Comparison of ENCODE assay signal across 8 cellular contexts in genomic region chr10:113854019-113854756, GRCh38. TPM values are rescaled to one million over a fixed set of nuclear protein-coding genes. Genes with fewer than 3 reads are reported as not detected.
DNase-seq lines count a peak whose midpoint lies in the region; ATAC-seq, FAIRE-seq and TF ChIP-seq lines count a peak whose summit lies in the region.

Gene DCLRE1A, minus strand, starts transcription at chr10:113854082. Its CDS starts 900 bp downstream, at chr10:113853182.
Gene NHLRC2, plus strand, starts transcription at chr10:113854661. Its CDS starts 212 bp downstream, at chr10:113854873.

- ATAC-seq in SK-N-SH treated with all-trans-retinoic acid at 6 μM for 48 hours: peak; percentile 89
- ATAC-seq in omental fat pad (ENCODE audit: low FRiP score): peak; percentile 83

- no peaks in the 10 kb centered on the region for H3K9me2 ChIP-seq in DOHH2 (replicated peaks; ENCODE audit: control insufficient read depth, low read length)
- no peaks in the 10 kb centered on the region for H3K9me2 ChIP-seq in MM.1S (replicated peaks; ENCODE audit: insufficient read depth, low read length)

- peak within 1 kb of the TSS; percentile 93 for H3K9ac ChIP-seq in MM.1S (ENCODE audit: low read length)

- H3K36me3 Mint-ChIP-seq in activated naive CD4-positive, alpha-beta T cell treated with anti-CD3 and anti-CD28 coated beads, Interleukin-2, amount 50 U/mL, for 24 hours: peaks cover 9% of the 10 kb centered on the region

- peak within 1 kb of the TSS; percentile 97 for H2AFZ ChIP-seq in MM.1S (ENCODE audit: low read length)

- H3K4me1 ChIP-seq in DOHH2 (ENCODE audit: control insufficient read depth, low read length): peaks cover 65% of the 10 kb centered on the region
- peaks cover 13% of the 10 kb centered on the region for H3K4me1 ChIP-seq in MM.1S (ENCODE audit: low read length)
- H3K4me1 ChIP-seq in testis: peaks cover 16% of the 10 kb centered on the region

- H3K27me3 ChIP-seq in DOHH2 (ENCODE audit: control insufficient read depth, low read length) (no peaks in the 10 kb centered on the region), MM.1S (replicated peaks; ENCODE audit: insufficient read depth, low read length) (no peaks in the 10 kb centered on the region), testis (no peaks in the 10 kb centered on the region)

- peaks cover 56% of the 10 kb centered on the region for H3K4me1 Mint-ChIP-seq in activated naive CD4-positive, alpha-beta T cell treated with anti-CD3 and anti-CD28 coated beads, Interleukin-2, amount 50 U/mL, for 24 hours

- no peak for TF ChIP-seq CTCF in DOHH2 (IDR thresholded peaks at IDR 0.05; ENCODE audit: low read depth, low read length, poor library complexity, severe bottlenecking)
- no peak for TF ChIP-seq CTCF in MM.1S (IDR thresholded peaks at IDR 0.05; ENCODE audit: low read length)
- no peak for TF ChIP-seq CTCF in omental fat pad (IDR thresholded peaks at IDR 0.05)
- TF ChIP-seq CTCF in testis (IDR thresholded peaks at IDR 0.05): no peak

- H3K27ac Mint-ChIP-seq in activated naive CD4-positive, alpha-beta T cell treated with anti-CD3 and anti-CD28 coated beads, Interleukin-2, amount 50 U/mL, for 24 hours: peak within 1 kb of the TSS; percentile 99

- H3K9me3 ChIP-seq in DOHH2 (ENCODE audit: control insufficient read depth, insufficient read depth, low read length): no peaks in the 10 kb centered on the region
- no peaks in the 10 kb centered on the region for H3K9me3 ChIP-seq in MM.1S (replicated peaks; ENCODE audit: insufficient read depth, low read length)
- no peaks in the 10 kb centered on the region for H3K9me3 ChIP-seq in testis

- FAIRE-seq in H54 (lab: Jason Lieb, UNC): no peak

- DNase-seq in H54 (ENCODE audit: insufficient read length, low spot score): peak; percentile 38
- peak; percentile 76 for DNase-seq in MM.1S
- peak; percentile 64 for DNase-seq in glomerular endothelial cell (ENCODE audit: extremely low read depth, low read depth, low spot score)
- DNase-seq in omental fat pad (ENCODE audit: low spot score): peak; percentile 48
- DNase-seq in testis: peak; percentile 92

- no peaks in the 10 kb centered on the region for H3K27me3 Mint-ChIP-seq in activated naive CD4-positive, alpha-beta T cell treated with anti-CD3 and anti-CD28 coated beads, Interleukin-2, amount 50 U/mL, for 24 hours

- peak within 1 kb of the TSS; percentile 99 for H3K4me3 Mint-ChIP-seq in activated naive CD4-positive, alpha-beta T cell treated with anti-CD3 and anti-CD28 coated beads, Interleukin-2, amount 50 U/mL, for 24 hours

- 0% methylated on average over 29 to 39 of the region's 39 CpGs for whole genome bisulfite sequencing in testis, 2 donors

- H3K27ac ChIP-seq in DOHH2 (ENCODE audit: low read depth, low read length) (peak within 1 kb of the TSS; percentile 75), MM.1S (ENCODE audit: low read length) (peak within 1 kb of the TSS; percentile 72), testis (peak within 1 kb of the TSS; percentile 93 to 95)

- H4K20me1 ChIP-seq in DOHH2 (ENCODE audit: control insufficient read depth, insufficient read depth, low read depth, low read length) (no peaks in the 10 kb centered on the region), MM.1S (ENCODE audit: insufficient read depth, low read length) (no peaks in the 10 kb centered on the region)

- TF ChIP-seq POLR2A in H54 (IDR thresholded peaks at IDR 0.05; ENCODE audit: low read depth, low read length): no peak
- TF ChIP-seq POLR2A in testis (IDR thresholded peaks at IDR 0.05): no peak

- H3F3A ChIP-seq in DOHH2 (ENCODE audit: control insufficient read depth, insufficient read depth) (peaks cover 8% of the 10 kb centered on the region; the same call in 1 of the 2 replicates), MM.1S (ENCODE audit: insufficient read depth, low read length) (no peaks in the 10 kb centered on the region)

- H3K79me2 ChIP-seq in DOHH2 (ENCODE audit: control insufficient read depth, low read length) (peaks cover 64% of the 10 kb centered on the region), MM.1S (ENCODE audit: low read length) (peaks cover 48% of the 10 kb centered on the region)

- H3K36me3 ChIP-seq in DOHH2 (ENCODE audit: control insufficient read depth, low read length) (peaks cover 32% of the 10 kb centered on the region), MM.1S (replicated peaks; ENCODE audit: insufficient read depth, low read length) (no peaks in the 10 kb centered on the region; the same call in 1 of the 2 replicates), testis (ENCODE audit: low read depth, missing control alignments) (no peaks in the 10 kb centered on the region)

- peak within 1 kb of the TSS; percentile 89 for H3K4me3 ChIP-seq in DOHH2 (ENCODE audit: low read length)
- peak within 1 kb of the TSS; percentile 95 for H3K4me3 ChIP-seq in MM.1S (ENCODE audit: low read length)
- H3K4me3 ChIP-seq in testis: peak within 1 kb of the TSS; percentile 88 to 99

- intact Hi-C loops in testis (cut with DNase I; ENCODE audit: low total_unique reads): no loop called here

- no peaks in the 10 kb centered on the region for H3K9me3 Mint-ChIP-seq in activated naive CD4-positive, alpha-beta T cell treated with anti-CD3 and anti-CD28 coated beads, Interleukin-2, amount 50 U/mL, for 24 hours

- peak within 1 kb of the TSS; percentile 92 for H3K4me2 ChIP-seq in DOHH2 (ENCODE audit: low read length)
- peak within 1 kb of the TSS; percentile 33 for H3K4me2 ChIP-seq in MM.1S (ENCODE audit: low read depth, low read length)

TF ChIP-seq in SK-N-SH treated with all-trans-retinoic acid at 6 μM for 48 hours, 23 proteins besides CTCF, POLR2A, EP300 and RAD21:
- TF ChIP-seq OSR1 (CRISPR knock-in tag; IDR thresholded peaks at IDR 0.05) (no peak), ZFP30 (CRISPR knock-in tag; IDR thresholded peaks at IDR 0.05) (no peak), PATZ1 (CRISPR knock-in tag; IDR thresholded peaks at IDR 0.05; ENCODE audit: borderline replicate concordance) (no peak), TCF4 (CRISPR knock-in tag; IDR thresholded peaks at IDR 0.05; ENCODE audit: borderline replicate concordance) (no peak), CSRNP3 (CRISPR knock-in tag; IDR thresholded peaks at IDR 0.05) (no peak), ISL1 (CRISPR knock-in tag; IDR thresholded peaks at IDR 0.05) (no peak), ZC3H10 (CRISPR knock-in tag; IDR thresholded peaks at IDR 0.05) (no peak), GLIS3 (CRISPR knock-in tag; IDR thresholded peaks at IDR 0.05) (no peak), TOX (CRISPR knock-in tag; IDR thresholded peaks at IDR 0.05; ENCODE audit: borderline replicate concordance) (no peak), SNAI2 (CRISPR knock-in tag; IDR thresholded peaks at IDR 0.05) (no peak), BACH2 (CRISPR knock-in tag; IDR thresholded peaks at IDR 0.05; ENCODE audit: borderline replicate concordance) (no peak), PPARA (CRISPR knock-in tag; IDR thresholded peaks at IDR 0.05; ENCODE audit: borderline replicate concordance) (no peak)

RNA-seq across cellular contexts. Expression of gene DCLRE1A, which starts in this region (rescaled TPM):
- total RNA-seq in glomerular endothelial cell (2.9 and 3.7 TPM in 2 replicates), omental fat pad (1 to 10 TPM; 2.2 to 3.9 (median 3.6) TPM), testis (1 to 10 TPM; 8.9 to 9.5 TPM)
- polyA plus RNA-seq in testis (ENCODE audit: insufficient read depth, low read depth, low replicate concordance): 7.2 TPM

RNA-seq across cellular contexts. Expression of gene NHLRC2, which starts in this region (rescaled TPM):
- total RNA-seq in glomerular endothelial cell (15.2 and 54.4 TPM in 2 replicates), omental fat pad (100 to 1,000 TPM in 1 of 4 donors, 10 to 100 TPM in 3; 18.0 to 117 (median 24.1) TPM), testis (10 to 100 TPM; 34.3 to 37.7 TPM)
- 8.7 TPM for polyA plus RNA-seq in testis (ENCODE audit: insufficient read depth, low read depth, low replicate concordance)

Comparison
In these comparisons a context has a peak if more than half of its experiments do, and no peak if none do; other contexts are left out.
1. Peak in every context shown above with its lines: DNase-seq, ATAC-seq, H3K4me3 ChIP-seq and H3K27ac ChIP-seq.
2. DNase-seq: peak in every context shown above with its lines; median percentile 92 in testis; 76 in MM.1S; 64 in glomerular endothelial cell; 48 in omental fat pad; 38 in H54.